ENCODE assay signal across 8 cellular contexts in the genomic region with DNA sequence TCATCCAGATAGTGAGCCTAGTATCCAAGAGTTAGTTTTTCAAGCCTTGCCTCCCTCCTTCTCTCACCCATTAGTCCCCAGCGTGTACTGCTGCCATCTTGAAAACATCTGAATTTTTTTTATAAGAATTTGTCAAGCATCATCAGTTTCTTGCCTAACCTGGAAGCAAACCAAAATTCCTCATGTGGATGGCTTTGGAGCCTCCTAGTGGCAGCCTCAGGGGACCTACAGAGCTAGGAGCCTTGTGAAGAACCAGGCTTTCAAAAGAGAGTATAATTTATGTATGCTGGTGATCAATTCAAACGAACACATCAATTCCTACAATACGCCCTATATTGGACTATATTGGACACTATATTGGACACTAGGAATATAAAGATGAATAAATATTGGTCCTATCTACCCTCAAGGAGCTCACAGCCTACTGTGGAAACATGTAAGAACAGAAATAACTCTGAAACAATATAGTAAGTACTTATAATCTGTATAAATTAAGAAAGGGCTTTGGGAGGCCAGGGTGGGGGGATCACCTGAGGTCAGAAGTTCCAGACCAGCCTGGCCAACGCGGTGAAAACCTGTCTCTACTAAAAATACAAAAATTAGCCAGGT.
A peak's percentile ranks its signal among the peaks of the same experiment; 100 is the strongest.
DNase-seq lines count a peak whose midpoint lies in the region; ATAC-seq and TF ChIP-seq lines count a peak whose summit lies in the region.

No MANE protein-coding gene starts in this region.

- CTCF ChIA-PET in MCF 10A (lab: Yijun Ruan, JAX): interaction anchor here (0.5 to 1.6 kb wide), 9 partner anchors 11 to 711 kb away, joined by 3 to 5 read pairs (median 3); no protein-coding TSS in a partner anchor

- no peaks in the 10 kb centered on the region for H3K4me1 Mint-ChIP-seq in MCF 10A (ENCODE audit: insufficient read depth, unreplicated experiment)
- H3K4me1 Mint-ChIP-seq in endothelial cell (ENCODE audit: unreplicated experiment): no peaks in the 10 kb centered on the region
- H3K4me1 Mint-ChIP-seq in osteocyte (ENCODE audit: unreplicated experiment): no peaks in the 10 kb centered on the region

- H3K9me3 ChIP-seq in breast epithelium: no peaks in the 10 kb centered on the region

- no peak overlapping the region for H3K4me3 ChIP-seq in breast epithelium

- H3K4me3 Mint-ChIP-seq in MCF 10A (ENCODE audit: unreplicated experiment) (no peak overlapping the region), endothelial cell (ENCODE audit: unreplicated experiment) (no peak overlapping the region), osteocyte (ENCODE audit: unreplicated experiment) (no peak overlapping the region)

- peak; percentile 65 for DNase-seq in MCF 10A (ENCODE audit: unreplicated experiment)
- no peak for DNase-seq in breast epithelium (ENCODE audit: low spot score in 2 of 2)
- peak; percentile 60 for DNase-seq in NCI-H2171 treated with DMSO at 0.1 percent for 48 hours (lab: John Stamatoyannopoulos, UW)
- peak; percentile 56 for DNase-seq in endothelial cell (ENCODE audit: low spot score)
- no peak for DNase-seq in osteocyte (ENCODE audit: extremely low spot score, unreplicated experiment)
- no peak for DNase-seq in NCI-H1092 (lab: John Stamatoyannopoulos, UW)

- POLR2A ChIA-PET in MCF 10A (lab: Yijun Ruan, JAX): no interaction called here

- H3K9me3 Mint-ChIP-seq in MCF 10A (ENCODE audit: unreplicated experiment) (no peaks in the 10 kb centered on the region), endothelial cell (ENCODE audit: unreplicated experiment) (no peaks in the 10 kb centered on the region), osteocyte (ENCODE audit: unreplicated experiment) (no peaks in the 10 kb centered on the region)

- H3K4me1 ChIP-seq in breast epithelium: no peaks in the 10 kb centered on the region

- H3K36me3 Mint-ChIP-seq in MCF 10A (ENCODE audit: insufficient read depth, unreplicated experiment) (no peaks in the 10 kb centered on the region), endothelial cell (ENCODE audit: low read depth, unreplicated experiment) (no peaks in the 10 kb centered on the region), osteocyte (ENCODE audit: unreplicated experiment) (no peaks in the 10 kb centered on the region)

- TF ChIP-seq POLR2A in breast epithelium (IDR thresholded peaks at IDR 0.05): no peak

- no peaks in the 10 kb centered on the region for H3K36me3 ChIP-seq in breast epithelium

- peak; percentile 54 for TF ChIP-seq CTCF in MCF 10A (IDR thresholded peaks at IDR 0.05; ENCODE audit: unreplicated experiment)
- TF ChIP-seq CTCF in breast epithelium (IDR thresholded peaks at IDR 0.05): peak in 1 of 3 donors; percentile 28
- peak; percentile 46 for TF ChIP-seq CTCF in endothelial cell (IDR thresholded peaks at IDR 0.05; ENCODE audit: unreplicated experiment)
- peak; percentile 47 for TF ChIP-seq CTCF in osteocyte (IDR thresholded peaks at IDR 0.05)

- intact Hi-C loops in MCF 10A (cut with micrococcal nuclease) (loop anchor here (1.0 to 5.0 kb wide), 3 partner anchors 380 to 705 kb away; no protein-coding TSS in a partner anchor), breast epithelium (cut with DNase I; ENCODE audit: low total_unique reads) (no loop called here)

- ATAC-seq in GM21367 (IDR thresholded peaks at IDR 0.05; ENCODE audit: unreplicated experiment): no peak
- no peak for ATAC-seq in HG03196 (IDR thresholded peaks at IDR 0.05; ENCODE audit: unreplicated experiment)

- no peak overlapping the region for H3K27ac ChIP-seq in breast epithelium

- H3K27ac Mint-ChIP-seq in MCF 10A (ENCODE audit: low read depth, unreplicated experiment) (no peak overlapping the region), endothelial cell (ENCODE audit: unreplicated experiment) (no peak overlapping the region), osteocyte (ENCODE audit: unreplicated experiment) (no peak overlapping the region)

- H3K27me3 Mint-ChIP-seq in MCF 10A (ENCODE audit: insufficient read depth, unreplicated experiment) (peaks cover 46% of the 10 kb centered on the region), endothelial cell (ENCODE audit: unreplicated experiment) (no peaks in the 10 kb centered on the region), osteocyte (ENCODE audit: unreplicated experiment) (no peaks in the 10 kb centered on the region)

- no peaks in the 10 kb centered on the region for H3K27me3 ChIP-seq in breast epithelium

- BruUV-seq in MCF 10A (replicated peaks; lab: Mats Ljungman, UMichigan): no TSS peak

Comparison
In these comparisons a context has a peak if more than half of its experiments do, and no peak if none do; other contexts are left out.
1. DNase-seq: peak in MCF 10A (single experiment), NCI-H2171 treated with DMSO at 0.1 percent for 48 hours (single experiment) and endothelial cell (single experiment); none in breast epithelium (0 of 2), osteocyte (single experiment) and NCI-H1092 (single experiment).